ENCODE assay signal across 8 cellular contexts in genomic region chr2:131092409-131093065, GRCh38. TPM values are rescaled to one million over a fixed set of nuclear protein-coding genes. Genes with fewer than 3 reads are reported as not detected.
A peak's percentile ranks its signal among the peaks of the same experiment; 100 is the strongest.
DNase-seq lines count a peak whose midpoint lies in the region; ATAC-seq and TF ChIP-seq lines count a peak whose summit lies in the region.

No MANE protein-coding gene starts in this region.

- TF ChIP-seq POLR2A in right lobe of liver (IDR thresholded peaks at IDR 0.05) (no peak), tibial nerve (IDR thresholded peaks at IDR 0.05) (no peak)

- H3K36me3 ChIP-seq in ascending aorta (peaks cover 7 to 17% of the 10 kb centered on the region in 2 donors), right lobe of liver (peaks cover 0 to 16% (median 8%) of the 10 kb centered on the region in 4 donors), tibial nerve (peaks cover 0 to 36% (median 4%) of the 10 kb centered on the region in 3 donors)

- intact Hi-C loops in ascending aorta (cut with DNase I) (loop anchor here (1.0 to 5.0 kb wide), 7 partner anchors 13 to 912 kb away; partner anchors contain the start of genes GPR148, IMP4, MZT2A and PLEKHB2), right lobe of liver (cut with DNase I) (no loop called here)

- TF ChIP-seq CTCF in AG09309 (IDR thresholded peaks at IDR 0.05; ENCODE audit: control insufficient read depth, insufficient read depth, low read depth, low read length, missing control alignments) (no peak), ascending aorta (IDR thresholded peaks at IDR 0.05) (no peak), right lobe of liver (IDR thresholded peaks at IDR 0.05) (no peak), tibial nerve (IDR thresholded peaks at IDR 0.05) (no peak), omental fat pad (IDR thresholded peaks at IDR 0.05) (no peak)

- H3K4me3 ChIP-seq in AG09309 (ENCODE audit: control insufficient read depth, low read depth, low read length): peak overlapping the region; percentile 47
- peak overlapping the region; percentile 88 for H3K4me3 ChIP-seq in Jurkat, Clone E6-1 (ENCODE audit: low read length)
- H3K4me3 ChIP-seq in ascending aorta: peak overlapping the region; percentile 88 to 98
- H3K4me3 ChIP-seq in right lobe of liver: peak overlapping the region; percentile 66 to 77 (median 69)
- H3K4me3 ChIP-seq in tibial nerve: peak overlapping the region; percentile 45 to 91 (median 76)

- peak overlapping the region; percentile 88 to 98 for H3K27ac ChIP-seq in ascending aorta
- peak overlapping the region; percentile 86 to 92 (median 92) for H3K27ac ChIP-seq in right lobe of liver
- peak overlapping the region; percentile 90 to 98 (median 96) for H3K27ac ChIP-seq in tibial nerve

- TF ChIP-seq EP300 in tibial nerve (IDR thresholded peaks at IDR 0.05): no peak

- H3K4me1 ChIP-seq in ascending aorta (peaks cover 0 to 15% of the 10 kb centered on the region in 2 donors), right lobe of liver (peaks cover 0 to 12% (median 6%) of the 10 kb centered on the region in 4 donors), tibial nerve (peaks cover 0 to 33% (median 10%) of the 10 kb centered on the region in 4 donors)

- DNase-seq in AG09309 (ENCODE audit: low read depth) (no peak), ascending aorta (ENCODE audit: low spot score in 2 of 2) (no peak), right lobe of liver (peak in 1 of 3 donors; percentile 87), tibial nerve (ENCODE audit: low spot score in 2 of 2) (no peak), SKM-1 (lab: John Stamatoyannopoulos, UW; ENCODE audit: unreplicated experiment) (no peak), omental fat pad (ENCODE audit: low spot score) (no peak), NCI-H82 (lab: John Stamatoyannopoulos, UW) (no peak)
- no peak for DNase-seq in Jurkat, Clone E6-1 (ENCODE audit: low read depth, low spot score)

- H3K9me3 ChIP-seq in ascending aorta (no peaks in the 10 kb centered on the region), right lobe of liver (no peaks in the 10 kb centered on the region), tibial nerve (no peaks in the 10 kb centered on the region)

- under 1% methylated on average over 15 of the region's 36 CpGs for WGBS in right lobe of liver (ENCODE audit: insufficient coverage, low coverage, low lambda C conversion rate, missing lambda C conversion rate)
- 1% methylated on average over 33 to 34 of the region's 36 CpGs for WGBS in tibial nerve, 2 donors

- ATAC-seq in right lobe of liver: no peak
- ATAC-seq in omental fat pad (ENCODE audit: low FRiP score): no peak

- H3K27me3 ChIP-seq in ascending aorta (no peaks in the 10 kb centered on the region), right lobe of liver (no peaks in the 10 kb centered on the region), tibial nerve (no peaks in the 10 kb centered on the region)

RNA-seq across cellular contexts. Expression of gene FAM168B, which starts 0.7 kb away (rescaled TPM):
- 52.8 TPM for polyA plus RNA-seq in Jurkat, Clone E6-1 (2012; ENCODE audit: insufficient read depth, insufficient read length)
- total RNA-seq in ascending aorta: 64.3 TPM
- 10 to 100 TPM; 28.1 to 69.7 (median 33.9) TPM for total RNA-seq in right lobe of liver
- 100 to 1,000 TPM in 3 of 4 donors, 10 to 100 TPM in 1; 96.0 to 115 (median 107) TPM for total RNA-seq in tibial nerve
- total RNA-seq in omental fat pad: 100 to 1,000 TPM in 3 of 4 donors, 10 to 100 TPM in 1; 97.7 to 137 (median 122) TPM

RNA-seq across cellular contexts. Expression of gene PLEKHB2, which starts 12.6 kb away (rescaled TPM):
- polyA plus RNA-seq in Jurkat, Clone E6-1 (2012; ENCODE audit: insufficient read depth, insufficient read length): 65.9 TPM
- total RNA-seq in ascending aorta (61.7 TPM), right lobe of liver (10 to 100 TPM in 4 of 6 experiments, 1 to 10 TPM in 2; 8.9 to 22.3 (median 17.5) TPM), tibial nerve (10 to 100 TPM; 57.9 to 77.9 (median 72.7) TPM), omental fat pad (100 to 1,000 TPM in 1 of 4 donors, 10 to 100 TPM in 3; 46.3 to 107 (median 78.3) TPM)
